ENCODE assay signal across 11 cellular contexts in genomic region chr11:12160680-12161079, GRCh38. TPM values are rescaled to one million over a fixed set of nuclear protein-coding genes. Genes with fewer than 3 reads are reported as not detected.
A peak's percentile ranks its signal among the peaks of the same experiment; 100 is the strongest.
DNase-seq lines count a peak whose midpoint lies in the region; ATAC-seq and TF ChIP-seq lines count a peak whose summit lies in the region.
"Had no signal": no experiment of that assay in that cellular context is flagged by ENCODE, and none has a peak within 500 bp of the region (broad histone marks: within the 10 kb centered on the region; RNA-seq: fewer than 3 reads in every experiment).

No MANE protein-coding gene starts in this region.

- intact Hi-C loops in activated CD4-positive, alpha-beta T cell treated with anti-CD3 and anti-CD28 coated beads, Interleukin-2, amount 10 ng/mL, durations not matched to agents 24 days and 14 days (cut with micrococcal nuclease), result no loop called here
- intact Hi-C loops in activated T-helper 2 cell treated with anti-CD3 and anti-CD28 coated beads, Interferon-gamma antibody, Interleukin-2, Interleukin-4, amounts not matched to agents 10 μg/mL and 5 μg/mL and 100 μg/mL, durations not matched to agents 14 hours and 24 hours and 36 hours (cut with micrococcal nuclease), result no loop called here
- intact Hi-C loops in left lung (cut with DNase I) (no loop called here), PC-9 (cut with micrococcal nuclease; ENCODE audit: unreplicated experiment) (loop anchor here (10.0 kb wide), 1 partner anchor 64 kb away; no protein-coding TSS in a partner anchor)

- BruUV-seq in PC-9 (replicated peaks; lab: Mats Ljungman, UMichigan), result no TSS peak

- no peak overlapping the region for H3K4me2 ChIP-seq in PC-9

- no peaks in the 10 kb centered on the region for H3K27me3 ChIP-seq in left lung
- H3K27me3 ChIP-seq in thoracic aorta (replicated peaks; ENCODE audit: insufficient read depth), result no peaks in the 10 kb centered on the region
- H3K27me3 ChIP-seq in PC-9 (ENCODE audit: insufficient read depth, low read depth), result no peaks in the 10 kb centered on the region
- H3K27me3 ChIP-seq: suprapubic skin had no signal

- H3K36me3 Mint-ChIP-seq in activated CD4-positive, alpha-beta T cell treated with anti-CD3 and anti-CD28 coated beads, Interleukin-2, amount 10 ng/mL, durations not matched to agents 24 days and 14 days (ENCODE audit: low read depth), result peaks cover 50% of the 10 kb centered on the region
- peaks cover 88% of the 10 kb centered on the region for H3K36me3 Mint-ChIP-seq in activated T-helper 2 cell treated with anti-CD3 and anti-CD28 coated beads, Interferon-gamma antibody, Interleukin-2, Interleukin-4, amounts not matched to agents 10 μg/mL and 5 μg/mL and 100 μg/mL, durations not matched to agents 14 hours and 24 hours and 36 hours (ENCODE audit: low read depth)

- POLR2A ChIA-PET in PC-9 (lab: Charles Lee; ENCODE audit: unreplicated experiment), result no interaction called here

- peaks cover 29% of the 10 kb centered on the region for H3F3A ChIP-seq in PC-9 (ENCODE audit: insufficient read depth, low read depth)

- TF ChIP-seq CTCF in left lung (IDR thresholded peaks at IDR 0.05) (no peak), thoracic aorta (IDR thresholded peaks at IDR 0.05) (no peak), PC-9 (conservative IDR thresholded peaks at IDR 0.05) (no peak)

- H3K9me2 ChIP-seq in PC-9 (ENCODE audit: insufficient read depth), result no peaks in the 10 kb centered on the region

- no peak overlapping the region for H3K4me3 Mint-ChIP-seq in activated CD4-positive, alpha-beta T cell treated with anti-CD3 and anti-CD28 coated beads, Interleukin-2, amount 10 ng/mL, durations not matched to agents 24 days and 14 days
- no peak overlapping the region for H3K4me3 Mint-ChIP-seq in activated T-helper 2 cell treated with anti-CD3 and anti-CD28 coated beads, Interferon-gamma antibody, Interleukin-2, Interleukin-4, amounts not matched to agents 10 μg/mL and 5 μg/mL and 100 μg/mL, durations not matched to agents 14 hours and 24 hours and 36 hours (ENCODE audit: low read depth)
- H3K4me3 Mint-ChIP-seq: activated B cell treated with CpG ODN at 0.5 μM for 24 hours had no signal

- peak overlapping the region; percentile 71 to 78 for H3K27ac ChIP-seq in left lung
- peak overlapping the region; percentile 97 to 98 for H3K27ac ChIP-seq in thoracic aorta
- no peak overlapping the region for H3K27ac ChIP-seq in PC-9

- no peaks in the 10 kb centered on the region for H3K9me3 ChIP-seq in left lung
- no peaks in the 10 kb centered on the region for H3K9me3 ChIP-seq in thoracic aorta
- no peaks in the 10 kb centered on the region for H3K9me3 ChIP-seq in PC-9 (ENCODE audit: insufficient read depth, low read depth)
- H3K9me3 ChIP-seq: suprapubic skin had no signal

- DNase-seq in activated CD4-positive, alpha-beta T cell treated with anti-CD3 and anti-CD28 coated beads, Interleukin-2, amount 10 ng/mL, durations not matched to agents 24 days and 14 days, result no peak
- no peak for DNase-seq in activated CD4-positive, alpha-beta T cell treated with anti-CD3 and anti-CD28 coated beads, Interleukin-2, amount 50 U/mL, for 4 hours
- DNase-seq in activated T-helper 2 cell treated with anti-CD3 and anti-CD28 coated beads, Interferon-gamma antibody, Interleukin-2, Interleukin-4, amounts not matched to agents 10 μg/mL and 5 μg/mL and 100 μg/mL, durations not matched to agents 14 hours and 24 hours and 36 hours (ENCODE audit: low spot score), result no peak
- peak in 1 of 2 donors; percentile 51 for DNase-seq in left lung
- no peak for DNase-seq in thoracic aorta (ENCODE audit: low spot score)
- no peak for DNase-seq in PC-9
- no peak for DNase-seq in anterior cingulate cortex (lab: John Stamatoyannopoulos, UW)
- DNase-seq: activated B cell treated with CpG ODN at 0.5 μM for 24 hours, NCI-H526 treated with DMSO at 0.1 percent for 48 hours had no signal

- H3K9me3 Mint-ChIP-seq in activated CD4-positive, alpha-beta T cell treated with anti-CD3 and anti-CD28 coated beads, Interleukin-2, amount 10 ng/mL, durations not matched to agents 24 days and 14 days, result no peaks in the 10 kb centered on the region
- H3K9me3 Mint-ChIP-seq in activated T-helper 2 cell treated with anti-CD3 and anti-CD28 coated beads, Interferon-gamma antibody, Interleukin-2, Interleukin-4, amounts not matched to agents 10 μg/mL and 5 μg/mL and 100 μg/mL, durations not matched to agents 14 hours and 24 hours and 36 hours, result no peaks in the 10 kb centered on the region
- H3K9me3 Mint-ChIP-seq: activated B cell treated with CpG ODN at 0.5 μM for 24 hours had no signal

- peaks cover 76% of the 10 kb centered on the region for H3K4me1 Mint-ChIP-seq in activated CD4-positive, alpha-beta T cell treated with anti-CD3 and anti-CD28 coated beads, Interleukin-2, amount 10 ng/mL, durations not matched to agents 24 days and 14 days
- H3K4me1 Mint-ChIP-seq in activated T-helper 2 cell treated with anti-CD3 and anti-CD28 coated beads, Interferon-gamma antibody, Interleukin-2, Interleukin-4, amounts not matched to agents 10 μg/mL and 5 μg/mL and 100 μg/mL, durations not matched to agents 14 hours and 24 hours and 36 hours (ENCODE audit: low read depth), result peaks cover 82% of the 10 kb centered on the region
- H3K4me1 Mint-ChIP-seq: activated B cell treated with CpG ODN at 0.5 μM for 24 hours had no signal

- ATAC-seq in left lung (peak; percentile 52), thoracic aorta (ENCODE audit: insufficient number of reproducible peaks, low FRiP score, low read depth) (no peak), HG03565 (IDR thresholded peaks at IDR 0.05; ENCODE audit: unreplicated experiment) (no peak)

- H4K20me1 ChIP-seq in PC-9 (ENCODE audit: insufficient read depth), result no peaks in the 10 kb centered on the region

- H3K4me3 ChIP-seq in left lung (no peak overlapping the region), thoracic aorta (peak overlapping the region; percentile 26), PC-9 (no peak overlapping the region)
- H3K4me3 ChIP-seq: suprapubic skin had no signal

- H3K79me2 ChIP-seq in PC-9 (ENCODE audit: low read depth), result peaks cover 4% of the 10 kb centered on the region; the same call in 1 of the 2 replicates

- H3K27me3 Mint-ChIP-seq in activated CD4-positive, alpha-beta T cell treated with anti-CD3 and anti-CD28 coated beads, Interleukin-2, amount 10 ng/mL, durations not matched to agents 24 days and 14 days, result no peaks in the 10 kb centered on the region
- H3K27me3 Mint-ChIP-seq in activated T-helper 2 cell treated with anti-CD3 and anti-CD28 coated beads, Interferon-gamma antibody, Interleukin-2, Interleukin-4, amounts not matched to agents 10 μg/mL and 5 μg/mL and 100 μg/mL, durations not matched to agents 14 hours and 24 hours and 36 hours (ENCODE audit: low read depth), result no peaks in the 10 kb centered on the region
- H3K27me3 Mint-ChIP-seq: activated B cell treated with CpG ODN at 0.5 μM for 24 hours had no signal

- CTCF ChIA-PET in PC-9 (lab: Charles Lee), result no interaction called here

- peaks cover 54 to 70% of the 10 kb centered on the region in 2 donors for H3K4me1 ChIP-seq in left lung
- peaks cover 80 to 100% of the 10 kb centered on the region in 2 donors for H3K4me1 ChIP-seq in thoracic aorta (ENCODE audit: control insufficient read depth in 1 of 2, low read depth in 2 of 2)
- H3K4me1 ChIP-seq in PC-9 (replicated peaks; ENCODE audit: insufficient read depth), result peaks cover 43% of the 10 kb centered on the region

- no peak overlapping the region for H2AFZ ChIP-seq in PC-9

- H3K36me3 ChIP-seq in left lung (peaks cover 0 to 29% of the 10 kb centered on the region in 2 donors), thoracic aorta (peaks cover 22% of the 10 kb centered on the region), PC-9 (ENCODE audit: low read depth) (peaks cover 5% of the 10 kb centered on the region; the same call in 1 of the 2 replicates)

- peak overlapping the region; percentile 96 for H3K27ac Mint-ChIP-seq in activated CD4-positive, alpha-beta T cell treated with anti-CD3 and anti-CD28 coated beads, Interleukin-2, amount 10 ng/mL, durations not matched to agents 24 days and 14 days
- peak overlapping the region; percentile 82 for H3K27ac Mint-ChIP-seq in activated T-helper 2 cell treated with anti-CD3 and anti-CD28 coated beads, Interferon-gamma antibody, Interleukin-2, Interleukin-4, amounts not matched to agents 10 μg/mL and 5 μg/mL and 100 μg/mL, durations not matched to agents 14 hours and 24 hours and 36 hours
- H3K27ac Mint-ChIP-seq: activated B cell treated with CpG ODN at 0.5 μM for 24 hours had no signal

RNA-seq across cellular contexts. Expression of gene MICAL2, which starts 50.3 kb away (rescaled TPM):
- total RNA-seq in activated CD4-positive, alpha-beta T cell treated with anti-CD3 and anti-CD28 coated beads, Interleukin-2, amount 10 ng/mL, durations not matched to agents 24 days and 14 days, result 501 and 510 TPM in 2 replicates
- 736 TPM in 2 replicates for total RNA-seq in activated T-helper 2 cell treated with anti-CD3 and anti-CD28 coated beads, Interferon-gamma antibody, Interleukin-2, Interleukin-4, amounts not matched to agents 10 μg/mL and 5 μg/mL and 100 μg/mL, durations not matched to agents 14 hours and 24 hours and 36 hours
- 100 to 1,000 TPM; 242 to 293 TPM for total RNA-seq in left lung
- 100 to 1,000 TPM; 791 to 989 TPM for total RNA-seq in thoracic aorta
- 30.5 and 32.4 TPM in 2 replicates for total RNA-seq in PC-9 (2021)
